ENCODE assay signal across 21 cellular contexts in genomic region chr4:107243141-107243779, GRCh38.
DNase-seq lines count a peak whose midpoint lies in the region; FAIRE-seq and TF ChIP-seq lines count a peak whose summit lies in the region.
"Had no signal": no experiment of that assay in that cellular context is flagged by ENCODE, and none has a peak within 500 bp of the region (broad histone marks: within the 10 kb centered on the region; RNA-seq: fewer than 3 reads in every experiment).

No MANE protein-coding gene starts in this region.

- H3K4me2 ChIP-seq in H9 (ENCODE audit: insufficient read depth, insufficient read length, low read length), result no peak overlapping the region

- H3K27ac ChIP-seq in SK-N-MC, result no peak overlapping the region
- H3K27ac ChIP-seq in muscle layer of colon (ENCODE audit: low read depth, low read length), result peak overlapping the region; percentile 69
- H3K27ac ChIP-seq in H9 (ENCODE audit: insufficient read length, low read depth, low read length), result no peak overlapping the region
- H3K27ac ChIP-seq: coronary artery, esophagus squamous epithelium, left lung, upper lobe of right lung had no signal

- no peak overlapping the region for H3K4me3 Mint-ChIP-seq in H9
- H3K4me3 Mint-ChIP-seq: naive thymus-derived CD8-positive, alpha-beta T cell; stimulated activated effector memory CD8-positive, alpha-beta T cell treated with anti-CD3 and anti-CD28 coated beads, Interleukin-12 subunit alpha, Interleukin-12 subunit beta, amount 100 ng/mL, for 72 hours had no signal

- H4K91ac ChIP-seq in H9 (ENCODE audit: insufficient read length, low read depth, low read length), result no peak overlapping the region

- no peaks in the 10 kb centered on the region for H3K79me1 ChIP-seq in H9 (ENCODE audit: insufficient read depth, low read depth, low read length, poor library complexity, severe bottlenecking)

- H3K4me1 ChIP-seq in muscle layer of colon (ENCODE audit: insufficient read depth, low read length) (peaks cover 21% of the 10 kb centered on the region), H9 (ENCODE audit: insufficient read depth, low read length) (no peaks in the 10 kb centered on the region)
- H3K4me1 ChIP-seq: esophagus squamous epithelium, left lung, upper lobe of right lung had no signal

- no peak overlapping the region for H3K27ac Mint-ChIP-seq in H9
- H3K27ac Mint-ChIP-seq: naive thymus-derived CD8-positive, alpha-beta T cell; stimulated activated effector memory CD8-positive, alpha-beta T cell treated with anti-CD3 and anti-CD28 coated beads, Interleukin-12 subunit alpha, Interleukin-12 subunit beta, amount 100 ng/mL, for 72 hours had no signal

- no peaks in the 10 kb centered on the region for H3K23me2 ChIP-seq in H9 (ENCODE audit: insufficient read length, low read depth, low read length, poor library complexity, severe bottlenecking)

- H3K4me1 Mint-ChIP-seq in H9, result peaks cover 6 to 8% of the 10 kb centered on the region in 2 experiments; a peak in 3 of 4 replicates
- H3K4me1 Mint-ChIP-seq: naive thymus-derived CD8-positive, alpha-beta T cell; stimulated activated effector memory CD8-positive, alpha-beta T cell treated with anti-CD3 and anti-CD28 coated beads, Interleukin-12 subunit alpha, Interleukin-12 subunit beta, amount 100 ng/mL, for 72 hours had no signal

- H4K20me1 ChIP-seq in H9 (ENCODE audit: control insufficient read depth, insufficient read depth, insufficient read length), result no peaks in the 10 kb centered on the region

- DNase-seq in NCI-H2081 (lab: John Stamatoyannopoulos, UW), result peak; percentile 38 to 57
- DNase-seq in NCI-H2081 treated with DMSO at 0.1 percent for 48 hours (lab: John Stamatoyannopoulos, UW), result no peak
- no peak for DNase-seq in SK-N-MC (ENCODE audit: low read depth, low spot score)
- DNase-seq in urothelium cell line (ENCODE audit: low spot score), result peak; percentile 26
- no peak for DNase-seq in H9
- no peak for DNase-seq in GM10266 (ENCODE audit: extremely low spot score)
- no peak for DNase-seq in middle frontal gyrus (ENCODE audit: extremely low spot score, low spot score)
- DNase-seq: anterior cingulate cortex; esophagus squamous epithelium; left lung; naive thymus-derived CD8-positive, alpha-beta T cell; NCI-H1436 treated with DMSO at 0.1 percent for 48 hours; Right ventricle myocardium superior; stimulated activated CD4-positive, alpha-beta T cell treated with anti-CD3 and anti-CD28 coated beads, Interleukin-4, amount 100 ng/mL, for 4 hours; upper lobe of right lung had no signal

- H4K5ac ChIP-seq in H9 (ENCODE audit: insufficient read length, low read depth, low read length), result no peak overlapping the region

- H3K9ac ChIP-seq in SK-N-MC (ENCODE audit: insufficient read length) (no peak overlapping the region), muscle layer of colon (ENCODE audit: low read length) (no peak overlapping the region), H9 (ENCODE audit: extremely low read depth, insufficient read length, low read length) (no peak overlapping the region)

- no peak overlapping the region for H3K18ac ChIP-seq in H9 (ENCODE audit: insufficient read length, low read depth, low read length)

- H4K8ac ChIP-seq in H9 (replicated peaks; ENCODE audit: insufficient read length, low read depth, low read length), result no peak overlapping the region

- H3K4me3 ChIP-seq in SK-N-MC (0 out of 2 replicates have a peak overlapping the region, but pooled peaks have one; percentile 20), muscle layer of colon (ENCODE audit: low read depth in 1 of 2, low read length in 2 of 2) (no peak overlapping the region)
- H3K4me3 ChIP-seq: coronary artery, esophagus squamous epithelium, K562, left lung, upper lobe of right lung had no signal

- H2BK20ac ChIP-seq in H9 (ENCODE audit: low read depth, low read length, poor library complexity, severe bottlenecking), result no peak overlapping the region

- no peak overlapping the region for H2BK120ac ChIP-seq in H9 (ENCODE audit: low read depth, low read length, poor library complexity, severe bottlenecking)

- H3K36me3 ChIP-seq in SK-N-MC (ENCODE audit: insufficient read depth, low read length) (no peaks in the 10 kb centered on the region), muscle layer of colon (ENCODE audit: insufficient read depth, low read length) (no peaks in the 10 kb centered on the region)
- H3K36me3 ChIP-seq: esophagus squamous epithelium, left lung, upper lobe of right lung had no signal

- H3K9me3 ChIP-seq in SK-N-MC (ENCODE audit: low read depth, low read length) (no peaks in the 10 kb centered on the region), muscle layer of colon (ENCODE audit: low read length) (no peaks in the 10 kb centered on the region), H9 (ENCODE audit: control insufficient read depth, low read depth, low read length) (no peaks in the 10 kb centered on the region)
- H3K9me3 ChIP-seq: esophagus squamous epithelium, upper lobe of right lung had no signal

- H2AK5ac ChIP-seq in H9 (ENCODE audit: insufficient read length, low read length), result no peak overlapping the region

- H3K27me3 ChIP-seq in muscle layer of colon (ENCODE audit: control insufficient read depth in 1 of 2, insufficient read depth in 2 of 2, low read length in 2 of 2) (no peaks in the 10 kb centered on the region), H9 (ENCODE audit: insufficient read depth, low read length) (no peaks in the 10 kb centered on the region)
- H3K27me3 ChIP-seq: esophagus squamous epithelium, left lung, upper lobe of right lung had no signal

- no peak overlapping the region for H2BK15ac ChIP-seq in H9 (ENCODE audit: low read depth, low read length)

- no peak overlapping the region for H3K14ac ChIP-seq in H9 (ENCODE audit: insufficient read depth, low read length)

- no peak for FAIRE-seq in urothelium cell line (lab: Jason Lieb, UNC)
- FAIRE-seq: A204.1, H54, K562 had no signal

- no peak overlapping the region for H2BK12ac ChIP-seq in H9 (ENCODE audit: insufficient read length, low read depth, low read length)

- no peaks in the 10 kb centered on the region for H3K27me3 Mint-ChIP-seq in H9 (ENCODE audit: low read depth)

- no peak overlapping the region for H3K23ac ChIP-seq in H9 (ENCODE audit: insufficient read length, low read depth, low read length)

- no peaks in the 10 kb centered on the region for H3K79me2 ChIP-seq in H9 (ENCODE audit: insufficient read depth, low read length)

- no peaks in the 10 kb centered on the region for H3K9me3 Mint-ChIP-seq in H9
- H3K9me3 Mint-ChIP-seq: naive thymus-derived CD8-positive, alpha-beta T cell; stimulated activated effector memory CD8-positive, alpha-beta T cell treated with anti-CD3 and anti-CD28 coated beads, Interleukin-12 subunit alpha, Interleukin-12 subunit beta, amount 100 ng/mL, for 72 hours had no signal

- no CpG with 5 or more reads among the region's 4 CpGs for WGBS in H9 (ENCODE audit: extremely low coverage, insufficient read length, low lambda C conversion rate)

- no peak overlapping the region for H3T11ph ChIP-seq in H9 (ENCODE audit: low read length)

- no peak for TF ChIP-seq CTCF in H9 (conservative IDR thresholded peaks at IDR 0.05)
- no peak for TF ChIP-seq CTCF in GM10266 (IDR thresholded peaks at IDR 0.05; ENCODE audit: control insufficient read depth, insufficient read depth, low read depth, missing control alignments)

- no peak overlapping the region for H3K4ac ChIP-seq in H9 (ENCODE audit: low read depth, low read length)

- no peak overlapping the region for H3K56ac ChIP-seq in H9 (ENCODE audit: insufficient read length, low read depth, low read length)

- no peaks in the 10 kb centered on the region for H3K36me3 Mint-ChIP-seq in H9 (ENCODE audit: insufficient read depth in 1 of 3, low read depth in 3 of 3)
- H3K36me3 Mint-ChIP-seq: naive thymus-derived CD8-positive, alpha-beta T cell; stimulated activated effector memory CD8-positive, alpha-beta T cell treated with anti-CD3 and anti-CD28 coated beads, Interleukin-12 subunit alpha, Interleukin-12 subunit beta, amount 100 ng/mL, for 72 hours had no signal

- no peak overlapping the region for H2AFZ ChIP-seq in H9 (ENCODE audit: low read length)

- no peak overlapping the region for H2BK5ac ChIP-seq in H9 (ENCODE audit: insufficient read length, low read length)

Comparison
In these comparisons a context has a peak if more than half of its experiments do, and no peak if none do; other contexts are left out.
1. DNase-seq: peak in NCI-H2081 (2 of 2) and urothelium cell line (single experiment); none in NCI-H2081 treated with DMSO at 0.1 percent for 48 hours (single experiment), SK-N-MC (single experiment), H9 (single experiment), GM10266 (single experiment) and middle frontal gyrus (single experiment).